ENCODE assay signal across 8 cellular contexts in genomic region chr17:58006924-58007780, GRCh38. TPM values are rescaled to one million over a fixed set of nuclear protein-coding genes. Genes with fewer than 3 reads are reported as not detected.
A peak's percentile ranks its signal among the peaks of the same experiment; 100 is the strongest.
DNase-seq lines count a peak whose midpoint lies in the region; ATAC-seq and TF ChIP-seq lines count a peak whose summit lies in the region.

Gene SRSF1 (minus strand): TSS chr17:58007246. CDS start chr17:58007137, 109 bp downstream.

- peaks cover 61% of the 10 kb centered on the region for H3K36me3 Mint-ChIP-seq in activated T-helper 17 cell treated with anti-CD3 and anti-CD28 coated beads, Interleukin-2, amount 50 U/mL, for 72 hours (ENCODE audit: low read depth)
- H3K36me3 Mint-ChIP-seq in natural killer cell = peaks cover 16% of the 10 kb centered on the region

- peak; percentile 94 for ATAC-seq in activated T-helper 17 cell treated with anti-CD3 and anti-CD28 coated beads, Interleukin-2, amount 50 U/mL, for 72 hours (replicated peaks)
- peak; percentile 84 to 94 (median 85) for ATAC-seq in natural killer cell

- no peaks in the 10 kb centered on the region for H3K9me3 Mint-ChIP-seq in activated T-helper 17 cell treated with anti-CD3 and anti-CD28 coated beads, Interleukin-2, amount 50 U/mL, for 72 hours
- no peaks in the 10 kb centered on the region for H3K9me3 Mint-ChIP-seq in natural killer cell

- intact Hi-C loops in natural killer cell (cut with micrococcal nuclease) = loop anchor here (1.0 to 10.0 kb wide), 7 partner anchors 20 to 508 kb away; partner anchors contain the start of genes DYNLL2, MKS1, MRPS23 and MTMR4

- no peak for TF ChIP-seq CTCF in LNCaP clone FGC (IDR thresholded peaks at IDR 0.05; ENCODE audit: control insufficient read depth, extremely low read depth, insufficient read depth)
- TF ChIP-seq CTCF in RWPE1 (conservative IDR thresholded peaks at IDR 0.05; ENCODE audit: low read depth) = no peak
- TF ChIP-seq CTCF in fibroblast of mammary gland (conservative IDR thresholded peaks at IDR 0.05; ENCODE audit: control insufficient read depth, insufficient read depth, low read depth, low read length) = no peak
- no peak for TF ChIP-seq CTCF in natural killer cell (IDR thresholded peaks at IDR 0.05)

- peak within 1 kb of the TSS; percentile 100 for H3K4me3 Mint-ChIP-seq in activated T-helper 17 cell treated with anti-CD3 and anti-CD28 coated beads, Interleukin-2, amount 50 U/mL, for 72 hours
- peak within 1 kb of the TSS; percentile 99 for H3K4me3 Mint-ChIP-seq in natural killer cell

- H3K4me3 ChIP-seq in LNCaP clone FGC (ENCODE audit: low read depth, low read length) (peak within 1 kb of the TSS; percentile 82), fibroblast of mammary gland (ENCODE audit: control insufficient read depth, low read depth, low read length) (peak within 1 kb of the TSS; percentile 88)

- H3K27ac ChIP-seq in RWPE1 = peak within 1 kb of the TSS; percentile 96

- peak; percentile 97 for DNase-seq in Daoy (ENCODE audit: low read depth)
- peak; percentile 97 for DNase-seq in GOT3 (lab: John Stamatoyannopoulos, UW)
- peak; percentile 95 for DNase-seq in LNCaP clone FGC (ENCODE audit: low read depth)
- DNase-seq in RWPE1 (ENCODE audit: low spot score) = peak; percentile 96
- peak; percentile 98 for DNase-seq in fibroblast of mammary gland (ENCODE audit: low read depth)
- DNase-seq in natural killer cell = peak; percentile 97
- DNase-seq in stimulated activated naive CD4-positive, alpha-beta T cell treated with Interleukin-2 at 50 U/mL for 16 hours (lab: John Stamatoyannopoulos, UW) = peak; percentile 95

- peak within 1 kb of the TSS; percentile 100 for H3K27ac Mint-ChIP-seq in activated T-helper 17 cell treated with anti-CD3 and anti-CD28 coated beads, Interleukin-2, amount 50 U/mL, for 72 hours
- H3K27ac Mint-ChIP-seq in natural killer cell = peak within 1 kb of the TSS; percentile 99

- CTCF ChIA-PET in RWPE1 (lab: Yijun Ruan, JAX) = interaction anchor here (0.6 to 2.5 kb wide), 4 partner anchors 60 to 176 kb away, joined by 3 to 6 read pairs (median 4); no protein-coding TSS in a partner anchor

- POLR2A ChIA-PET in RWPE1 (lab: Yijun Ruan, JAX; ENCODE audit: low non-redundant PET) = interaction anchor here (0.6 to 1.5 kb wide), 4 partner anchors 10 to 157 kb away, joined by 3 to 10 read pairs (median 3); partner anchors contain the start of genes DYNLL2 and MRPS23

- H3K27me3 Mint-ChIP-seq in activated T-helper 17 cell treated with anti-CD3 and anti-CD28 coated beads, Interleukin-2, amount 50 U/mL, for 72 hours = no peaks in the 10 kb centered on the region
- H3K27me3 Mint-ChIP-seq in natural killer cell (ENCODE audit: low read depth in 2 of 2) = no peaks in the 10 kb centered on the region

- H3K4me1 Mint-ChIP-seq in activated T-helper 17 cell treated with anti-CD3 and anti-CD28 coated beads, Interleukin-2, amount 50 U/mL, for 72 hours = peaks cover 29% of the 10 kb centered on the region
- H3K4me1 Mint-ChIP-seq in natural killer cell = peaks cover 50 to 51% of the 10 kb centered on the region in 2 donors

RNA-seq across cellular contexts. Expression of gene SRSF1, which starts in this region (rescaled TPM):
- 499 and 574 TPM in 2 replicates for total RNA-seq in Daoy (2014; rRNA removed; shearing (Covaris generic))
- total RNA-seq in activated T-helper 17 cell treated with anti-CD3 and anti-CD28 coated beads, Interleukin-2, amount 50 U/mL, for 72 hours = 100 to 1,000 TPM; 276 to 391 TPM
- 100 to 1,000 TPM; 125 to 157 (median 137) TPM for total RNA-seq in natural killer cell

Comparison
In these comparisons a context has a peak if more than half of its experiments do, and no peak if none do; other contexts are left out.
1. Peak in every context shown above with its lines: DNase-seq, ATAC-seq, H3K4me3 ChIP-seq and H3K27ac ChIP-seq.